10 cellular contexts compared by ENCODE assay signal in the genomic region with DNA sequence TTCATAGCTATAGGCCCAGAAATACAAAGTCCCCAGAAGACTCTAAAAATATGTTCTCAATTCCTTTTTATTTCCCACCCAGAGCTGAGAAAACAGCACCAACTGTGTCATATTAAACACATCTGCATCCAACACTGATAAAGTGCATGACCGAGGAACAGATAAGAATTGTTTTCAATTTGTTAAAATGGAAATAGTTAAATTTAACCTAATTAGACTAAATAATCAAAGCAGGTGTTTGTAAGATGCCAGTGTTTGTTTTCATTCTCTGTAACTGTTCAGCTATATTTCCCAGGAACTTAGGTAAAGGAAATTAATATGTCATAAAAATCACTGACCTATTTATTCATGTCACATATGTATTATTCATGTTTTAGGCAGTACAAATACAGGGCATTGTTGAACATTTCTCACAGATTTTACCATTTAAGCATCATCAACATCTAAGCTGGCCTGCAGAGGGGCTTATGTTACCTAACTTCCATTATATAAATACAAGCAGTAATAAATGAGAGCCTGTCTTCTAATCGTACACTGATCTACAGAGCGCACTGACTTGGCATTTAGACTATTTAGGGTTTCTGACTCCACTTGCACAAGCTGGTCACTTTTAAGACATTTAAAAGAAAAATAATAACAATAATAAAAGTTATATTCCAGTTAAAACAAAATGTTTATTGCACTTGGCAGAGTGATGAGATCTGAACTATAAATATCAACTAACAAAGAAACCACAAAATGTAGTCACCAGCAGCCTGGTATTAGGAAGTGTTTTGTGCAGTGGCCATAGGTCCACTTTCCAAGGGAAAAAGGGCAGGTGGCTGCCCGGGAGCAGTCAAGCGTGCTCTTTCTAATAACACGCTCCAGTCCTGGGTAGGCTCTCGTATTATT.
DNase-seq lines count a peak whose midpoint lies in the region; ATAC-seq and TF ChIP-seq lines count a peak whose summit lies in the region.
"Had no signal": no experiment of that assay in that cellular context is flagged by ENCODE, and none has a peak within 500 bp of the region (broad histone marks: within the 10 kb centered on the region; RNA-seq: fewer than 3 reads in every experiment).

No MANE protein-coding gene starts in this region.

- H3K4me1 ChIP-seq in heart right ventricle: peaks cover 0 to 40% (median 22%) of the 10 kb centered on the region in 9 donors

- no peaks in the 10 kb centered on the region for H3K27me3 Mint-ChIP-seq in stimulated activated memory B cell treated with anti-CD40 and anti-IgM and Interleukin-4, amounts not matched to agents 10 μg/mL and 1 μg/mL and 100 μg/mL, for 72 hours
- H3K27me3 Mint-ChIP-seq: memory B cell had no signal

- H3K27me3 ChIP-seq in heart right ventricle: no peaks in the 10 kb centered on the region

- H3K4me1 Mint-ChIP-seq in stimulated activated memory B cell treated with anti-CD40 and anti-IgM and Interleukin-4, amounts not matched to agents 10 μg/mL and 1 μg/mL and 100 μg/mL, for 72 hours: peaks cover 6% of the 10 kb centered on the region

- intact Hi-C loops in heart right ventricle (cut with DNase I): no loop called here

- H3K27ac ChIP-seq in heart right ventricle: peak overlapping the region; percentile 14 to 79 (median 44)

- 60 to 63% methylated on average over 7 of the region's 7 CpGs for WGBS in heart right ventricle, 2 donors

- ATAC-seq in heart right ventricle: peak in 4 of 8 donors; percentile 37 to 65 (median 54)
- ATAC-seq in stimulated activated memory B cell treated with anti-CD40 and anti-IgM and Interleukin-4, amounts not matched to agents 10 μg/mL and 1 μg/mL and 100 μg/mL, for 72 hours: no peak
- ATAC-seq in HG03159 (IDR thresholded peaks at IDR 0.05; ENCODE audit: unreplicated experiment): no peak
- ATAC-seq in HG03571 (IDR thresholded peaks at IDR 0.05; ENCODE audit: unreplicated experiment): no peak

- peak overlapping the region; percentile 51 for H3K27ac Mint-ChIP-seq in stimulated activated memory B cell treated with anti-CD40 and anti-IgM and Interleukin-4, amounts not matched to agents 10 μg/mL and 1 μg/mL and 100 μg/mL, for 72 hours
- H3K27ac Mint-ChIP-seq: memory B cell had no signal

- peaks cover 46% of the 10 kb centered on the region for H3K36me3 Mint-ChIP-seq in stimulated activated memory B cell treated with anti-CD40 and anti-IgM and Interleukin-4, amounts not matched to agents 10 μg/mL and 1 μg/mL and 100 μg/mL, for 72 hours

- DNase-seq in GM04504 (ENCODE audit: low read depth) (peak; percentile 58), SHP77 (lab: John Stamatoyannopoulos, UW) (peak; percentile 82 to 89), heart right ventricle (no peak), epidermal melanocyte (ENCODE audit: insufficient read length, low spot score) (no peak), cortex of kidney (lab: John Stamatoyannopoulos, UW) (no peak)
- DNase-seq: MM.1S had no signal

- no peaks in the 10 kb centered on the region for H3K9me3 ChIP-seq in heart right ventricle

- no peaks in the 10 kb centered on the region for H3K9me3 Mint-ChIP-seq in stimulated activated memory B cell treated with anti-CD40 and anti-IgM and Interleukin-4, amounts not matched to agents 10 μg/mL and 1 μg/mL and 100 μg/mL, for 72 hours
- H3K9me3 Mint-ChIP-seq: memory B cell had no signal

- H3K36me3 ChIP-seq in heart right ventricle: no peaks in the 10 kb centered on the region

- TF ChIP-seq CTCF in heart right ventricle (IDR thresholded peaks at IDR 0.05): no peak

- H3K4me3 Mint-ChIP-seq in stimulated activated memory B cell treated with anti-CD40 and anti-IgM and Interleukin-4, amounts not matched to agents 10 μg/mL and 1 μg/mL and 100 μg/mL, for 72 hours: no peak overlapping the region
- H3K4me3 Mint-ChIP-seq: memory B cell had no signal

- no peak overlapping the region for H3K4me3 ChIP-seq in heart right ventricle

Comparison
In these comparisons a context has a peak if more than half of its experiments do, and no peak if none do; other contexts are left out.
1. DNase-seq: peak in GM04504 (single experiment) and SHP77 (2 of 2); none in heart right ventricle (0 of 2), epidermal melanocyte (single experiment) and cortex of kidney (single experiment).